10 cellular contexts compared by ENCODE assay signal in genomic region chr20:16689906-16690305, GRCh38. TPM values are rescaled to one million over a fixed set of nuclear protein-coding genes. Genes with fewer than 3 reads are reported as not detected.
"Had no signal": no experiment of that assay in that cellular context is flagged by ENCODE, and none has a peak within 500 bp of the region (broad histone marks: within the 10 kb centered on the region; RNA-seq: fewer than 3 reads in every experiment).

No MANE protein-coding gene starts in this region.

- H3K36me3 ChIP-seq: HAP-1 had no signal

- H3K27ac Mint-ChIP-seq: GM23338, H9, HFFc6 had no signal

- H3K4me3 ChIP-seq: GM23248, GM23338, HAP-1 had no signal

- H3K27ac ChIP-seq: GM23248 had no signal

- H3K9ac ChIP-seq: GM23248 had no signal

- H3K9me3 Mint-ChIP-seq: GM23338, H9 had no signal

- H3K4me2 ChIP-seq: GM23338 had no signal

- H3K4me1 ChIP-seq: HAP-1 had no signal

- H2AFZ ChIP-seq: GM23248, GM23338 had no signal

- DNase-seq: GM23248, GOT3, H7, H9, HCEC 1CT, HFFc6 had no signal

- H3K9me3 ChIP-seq: HAP-1 had no signal

- H3K4me3 Mint-ChIP-seq: GM23338, H9, HFFc6 had no signal

- H3K4me1 Mint-ChIP-seq: GM23338, H9 had no signal

RNA-seq across cellular contexts. Expression of gene OTOR, which starts 58.3 kb away (rescaled TPM):
- total RNA-seq: GM23248, GM23338, H1, H4, H7, H9, HFFc6 had no signal
- polyA plus RNA-seq: GM23248, GM23338, H1 had no signal
